9 cellular contexts compared by ENCODE assay signal in genomic region chr2:102141011-102141914, GRCh38. TPM values are rescaled to one million over a fixed set of nuclear protein-coding genes. Genes with fewer than 3 reads are reported as not detected.
DNase-seq lines count a peak whose midpoint lies in the region; ATAC-seq and TF ChIP-seq lines count a peak whose summit lies in the region.
"Had no signal": no experiment of that assay in that cellular context is flagged by ENCODE, and none has a peak within 500 bp of the region (broad histone marks: within the 10 kb centered on the region; RNA-seq: fewer than 3 reads in every experiment).

No MANE protein-coding gene starts in this region.

- H3K36me3 ChIP-seq in liver (ENCODE audit: control insufficient read depth in 4 of 4, insufficient read depth in 3 of 4, low read depth in 1 of 4, low read length in 3 of 4): peaks cover 1 to 18% (median 14%) of the 10 kb centered on the region in 4 donors
- H3K36me3 ChIP-seq in subcutaneous abdominal adipose tissue (ENCODE audit: control insufficient read depth in 5 of 5, insufficient read depth in 5 of 5, low read length in 5 of 5): peaks cover 0 to 7% (median 0%) of the 10 kb centered on the region in 5 donors

- DNase-seq in HFF-Myc (ENCODE audit: extremely low read depth, low read depth) (peak; percentile 93), cardiac fibroblast (ENCODE audit: low read depth in 2 of 2) (peak; percentile 90 to 91), hypothalamus (lab: John Stamatoyannopoulos, UW) (no peak), OCI-M1 (lab: John Stamatoyannopoulos, UW) (no peak)
- DNase-seq: NCI-H1930 had no signal

- H3K27me3 ChIP-seq in liver (ENCODE audit: control insufficient read depth in 4 of 4, insufficient read depth in 4 of 4, low read length in 3 of 4) (no peaks in the 10 kb centered on the region), subcutaneous abdominal adipose tissue (ENCODE audit: control insufficient read depth in 5 of 5, insufficient read depth in 4 of 5, low read length in 5 of 5) (no peaks in the 10 kb centered on the region)

- peak overlapping the region; percentile 56 for H3K4me3 ChIP-seq in HFF-Myc (replicated peaks; ENCODE audit: low read depth, low read length)
- H3K4me3 ChIP-seq in cardiac fibroblast (replicated peaks in 1 of 2; ENCODE audit: low read depth in 2 of 2, low read length in 2 of 2): peak overlapping the region; percentile 58 to 81
- H3K4me3 ChIP-seq in liver (ENCODE audit: low read depth in 1 of 3, low read length in 3 of 3): peak overlapping the region in 1 of 3 donors; percentile 72
- peak overlapping the region; percentile 36 to 93 (median 89) for H3K4me3 ChIP-seq in subcutaneous abdominal adipose tissue (ENCODE audit: low read depth in 1 of 5, low read length in 5 of 5)

- no peak for TF ChIP-seq CTCF in HFF-Myc (IDR thresholded peaks at IDR 0.05; ENCODE audit: low read depth, low read length, missing control alignments)
- no peak for TF ChIP-seq CTCF in cardiac fibroblast (IDR thresholded peaks at IDR 0.05; ENCODE audit: low read depth, low read length)
- TF ChIP-seq CTCF in liver (IDR thresholded peaks at IDR 0.05; ENCODE audit: low read depth, low read length, missing input control): no peak

- ATAC-seq in HG03039 (IDR thresholded peaks at IDR 0.05; ENCODE audit: unreplicated experiment): no peak

- H3K9ac ChIP-seq in liver (ENCODE audit: low read depth in 1 of 2, low read length in 2 of 2) (peak overlapping the region in 1 of 2 donors; percentile 64), subcutaneous abdominal adipose tissue (ENCODE audit: low read length in 5 of 5) (peak overlapping the region in 1 of 5 donors; percentile 12)

- peaks cover 3 to 24% (median 9%) of the 10 kb centered on the region in 4 donors for H3K4me1 ChIP-seq in liver (ENCODE audit: control insufficient read depth in 4 of 4, insufficient read depth in 4 of 4, low read length in 3 of 4)
- peaks cover 9 to 40% (median 35%) of the 10 kb centered on the region in 5 donors for H3K4me1 ChIP-seq in subcutaneous abdominal adipose tissue (ENCODE audit: control insufficient read depth in 5 of 5, insufficient read depth in 5 of 5, low read length in 5 of 5)

- H3K9me3 ChIP-seq in liver (ENCODE audit: control insufficient read depth in 4 of 4, low read length in 3 of 4) (peaks cover 7 to 19% (median 9%) of the 10 kb centered on the region in 4 donors), subcutaneous abdominal adipose tissue (ENCODE audit: control insufficient read depth in 5 of 5, low read length in 5 of 5) (peaks cover 0 to 13% (median 3%) of the 10 kb centered on the region in 5 donors)

- peak overlapping the region; percentile 83 to 88 for H3K27ac ChIP-seq in liver (ENCODE audit: low read depth in 1 of 2, low read length in 2 of 2)
- peak overlapping the region; percentile 84 for H3K27ac ChIP-seq in subcutaneous abdominal adipose tissue (ENCODE audit: low read depth, low read length)

- WGBS in liver: 75% methylated on average over 13 of the region's 13 CpGs

- no peak for TF ChIP-seq RAD21 in liver (IDR thresholded peaks at IDR 0.05)

TF ChIP-seq in liver, 16 proteins besides CTCF, POLR2A, EP300 and RAD21:
- TF ChIP-seq GABPA (IDR thresholded peaks at IDR 0.05 in 1 of 2, conservative IDR thresholded peaks at IDR 0.05 in 1 of 2) (no peak), TAF1 (conservative IDR thresholded peaks at IDR 0.05) (peak; percentile 14), EGR1 (IDR thresholded peaks at IDR 0.05; ENCODE audit: low read depth in 2 of 2) (no peak), RXRA (IDR thresholded peaks at IDR 0.05) (peak in 1 of 2 donors; percentile 6)

RNA-seq across cellular contexts. Expression of gene IL1R1, which starts 1.3 kb away (rescaled TPM):
- total RNA-seq in liver: 10 to 100 TPM; 20.7 to 49.3 TPM
- 10 to 100 TPM; 14.0 to 38.2 TPM for polyA plus RNA-seq in liver
- polyA plus RNA-seq: neural cell had no signal

RNA-seq across cellular contexts. Expression of gene IL1RL2, which starts 45.6 kb away (rescaled TPM):
- 1 to 10 TPM in 1 of 2 donors, under 1 TPM in 1; 0.98 to 1.3 TPM for total RNA-seq in liver
- 1 to 10 TPM; 1.3 to 2.0 TPM for polyA plus RNA-seq in liver
- polyA plus RNA-seq: neural cell had no signal

Comparison
In these comparisons a context has a peak if more than half of its experiments do, and no peak if none do; other contexts are left out.
1. DNase-seq: peak in HFF-Myc (single experiment) and cardiac fibroblast (2 of 2); none in hypothalamus (0 of 51) and OCI-M1 (single experiment).